In the genomic region with DNA sequence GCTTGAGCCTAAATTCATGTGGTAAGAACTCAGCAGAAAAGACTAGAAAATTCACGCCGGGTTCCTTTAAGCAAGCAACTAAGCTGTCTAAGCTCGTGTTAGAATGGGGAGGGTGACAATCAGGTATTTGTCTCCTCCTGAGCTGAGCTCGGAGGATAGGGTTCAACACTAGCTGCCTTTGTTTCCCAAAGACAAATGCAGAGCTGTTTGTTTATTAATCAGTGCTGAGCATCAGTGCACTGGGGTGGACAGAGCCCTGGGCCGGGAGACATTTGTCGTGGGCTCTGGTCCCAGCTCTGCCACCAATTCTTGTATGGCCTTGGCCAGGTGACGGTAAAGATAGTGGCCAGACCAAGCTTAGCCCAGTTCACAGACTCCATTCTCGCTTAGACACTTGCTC, we compare ENCODE assay signal across 17 cellular contexts. TPM values are rescaled to one million over a fixed set of nuclear protein-coding genes. Genes with fewer than 3 reads are reported as not detected.
DNase-seq lines count a peak whose midpoint lies in the region; ATAC-seq and TF ChIP-seq lines count a peak whose summit lies in the region.
"Had no signal": no experiment of that assay in that cellular context is flagged by ENCODE, and none has a peak within 500 bp of the region (broad histone marks: within the 10 kb centered on the region; RNA-seq: fewer than 3 reads in every experiment).

No MANE protein-coding gene starts in this region.

- H3K27me3 ChIP-seq in colonic mucosa (no peaks in the 10 kb centered on the region), smooth muscle cell (ENCODE audit: low read depth) (no peaks in the 10 kb centered on the region)
- H3K27me3 ChIP-seq: neural progenitor cell, Peyer's patch had no signal

- H3K9ac ChIP-seq in colonic mucosa (ENCODE audit: low read depth in 2 of 2, low read length in 2 of 2) (no peak overlapping the region), smooth muscle cell (ENCODE audit: low read depth) (no peak overlapping the region)
- H3K9ac ChIP-seq: neural progenitor cell had no signal

- H3K27me3 Mint-ChIP-seq in activated naive CD8-positive, alpha-beta T cell: no peaks in the 10 kb centered on the region
- H3K27me3 Mint-ChIP-seq in activated naive CD8-positive, alpha-beta T cell treated with anti-CD3 and anti-CD28 coated beads, Interleukin-2, amount 50 U/mL, for 24 hours: no peaks in the 10 kb centered on the region
- H3K27me3 Mint-ChIP-seq in brain: no peaks in the 10 kb centered on the region
- no peaks in the 10 kb centered on the region for H3K27me3 Mint-ChIP-seq in naive thymus-derived CD8-positive, alpha-beta T cell
- H3K27me3 Mint-ChIP-seq: memory B cell, type B pancreatic cell had no signal

- H3K4me3 Mint-ChIP-seq in activated naive CD8-positive, alpha-beta T cell: no peak overlapping the region
- no peak overlapping the region for H3K4me3 Mint-ChIP-seq in activated naive CD8-positive, alpha-beta T cell treated with anti-CD3 and anti-CD28 coated beads, Interleukin-2, amount 50 U/mL, for 24 hours
- H3K4me3 Mint-ChIP-seq in brain: no peak overlapping the region
- no peak overlapping the region for H3K4me3 Mint-ChIP-seq in naive thymus-derived CD8-positive, alpha-beta T cell
- H3K4me3 Mint-ChIP-seq: memory B cell, neural progenitor cell, type B pancreatic cell had no signal

- POLR2A ChIA-PET in naive thymus-derived CD8-positive, alpha-beta T cell (lab: Charles Lee): interaction anchor here (1.6 to 59.1 kb wide), 2 partner anchors 10 to 42 kb away, joined by 4 to 2215 read pairs; a partner anchor contains a TSS

- H3K27ac ChIP-seq in colonic mucosa (no peak overlapping the region), smooth muscle cell (ENCODE audit: low read depth) (no peak overlapping the region)
- H3K27ac ChIP-seq: neural progenitor cell, Peyer's patch had no signal

- no peaks in the 10 kb centered on the region for H3K79me2 ChIP-seq in smooth muscle cell (ENCODE audit: low read depth)

- H3F3A ChIP-seq in smooth muscle cell (ENCODE audit: low read depth): no peaks in the 10 kb centered on the region

- no peak overlapping the region for H2AFZ ChIP-seq in smooth muscle cell (ENCODE audit: low read depth)
- H2AFZ ChIP-seq: neural progenitor cell had no signal

- ATAC-seq in activated naive CD8-positive, alpha-beta T cell treated with anti-CD3 and anti-CD28 coated beads, Interleukin-2, amount 50 U/mL, for 24 hours: no peak
- no peak for ATAC-seq in naive thymus-derived CD8-positive, alpha-beta T cell

- H3K27ac Mint-ChIP-seq in activated naive CD8-positive, alpha-beta T cell: peak overlapping the region; percentile 90
- H3K27ac Mint-ChIP-seq in activated naive CD8-positive, alpha-beta T cell treated with anti-CD3 and anti-CD28 coated beads, Interleukin-2, amount 50 U/mL, for 24 hours: no peak overlapping the region
- peak overlapping the region in 4 of 5 experiments; percentile 43 to 75 (median 50) for H3K27ac Mint-ChIP-seq in brain
- H3K27ac Mint-ChIP-seq in naive thymus-derived CD8-positive, alpha-beta T cell: peak overlapping the region; percentile 25 to 92 (median 65)
- H3K27ac Mint-ChIP-seq: neural progenitor cell had no signal

- no peaks in the 10 kb centered on the region for H3K9me3 Mint-ChIP-seq in activated naive CD8-positive, alpha-beta T cell (ENCODE audit: low read depth)
- H3K9me3 Mint-ChIP-seq in activated naive CD8-positive, alpha-beta T cell treated with anti-CD3 and anti-CD28 coated beads, Interleukin-2, amount 50 U/mL, for 24 hours: no peaks in the 10 kb centered on the region
- H3K9me3 Mint-ChIP-seq in brain: no peaks in the 10 kb centered on the region
- H3K9me3 Mint-ChIP-seq in naive thymus-derived CD8-positive, alpha-beta T cell: no peaks in the 10 kb centered on the region
- H3K9me3 Mint-ChIP-seq: memory B cell, neural progenitor cell, type B pancreatic cell had no signal

- 95% methylated on average over 8 of the region's 8 CpGs for WGBS in smooth muscle cell (ENCODE audit: low lambda C conversion rate)

- no peaks in the 10 kb centered on the region for H4K20me1 ChIP-seq in smooth muscle cell (ENCODE audit: low read depth)

- H3K9me3 ChIP-seq in colonic mucosa: no peaks in the 10 kb centered on the region
- H3K9me3 ChIP-seq in smooth muscle cell (replicated peaks; ENCODE audit: low read depth): no peaks in the 10 kb centered on the region
- H3K9me3 ChIP-seq: Peyer's patch had no signal

- no peak for DNase-seq in activated naive CD8-positive, alpha-beta T cell treated with anti-CD3 and anti-CD28 coated beads, Interleukin-2, amount 50 U/mL, for 24 hours
- DNase-seq in naive thymus-derived CD8-positive, alpha-beta T cell: no peak
- DNase-seq in NCI-H345 treated with DMSO at 0.1 percent for 48 hours (lab: John Stamatoyannopoulos, UW; ENCODE audit: unreplicated experiment) (no peak), colonic mucosa (no peak), NOMO-1 (lab: John Stamatoyannopoulos, UW; ENCODE audit: unreplicated experiment in 2 of 2) (no peak), smooth muscle cell (lab: John Stamatoyannopoulos, UW; ENCODE audit: unreplicated experiment) (no peak)
- DNase-seq: Calu3; central memory CD4-positive, alpha-beta T cell; NCI-H1436 treated with DMSO at 0.1 percent for 48 hours; Peyer's patch; stimulated activated naive CD4-positive, alpha-beta T cell; T-helper 9 cell had no signal

- H3K4me1 Mint-ChIP-seq in activated naive CD8-positive, alpha-beta T cell (ENCODE audit: low read depth): peaks cover 47% of the 10 kb centered on the region
- H3K4me1 Mint-ChIP-seq in activated naive CD8-positive, alpha-beta T cell treated with anti-CD3 and anti-CD28 coated beads, Interleukin-2, amount 50 U/mL, for 24 hours: peaks cover 26% of the 10 kb centered on the region
- H3K4me1 Mint-ChIP-seq in brain: peaks cover 31% of the 10 kb centered on the region
- peaks cover 34 to 59% (median 53%) of the 10 kb centered on the region in 4 donors for H3K4me1 Mint-ChIP-seq in naive thymus-derived CD8-positive, alpha-beta T cell

- no peaks in the 10 kb centered on the region for H3K36me3 ChIP-seq in colonic mucosa
- no peaks in the 10 kb centered on the region for H3K36me3 ChIP-seq in smooth muscle cell (ENCODE audit: low read depth)
- H3K36me3 ChIP-seq: neural progenitor cell, Peyer's patch had no signal

- H3K4me2 ChIP-seq in smooth muscle cell: no peak overlapping the region
- H3K4me2 ChIP-seq: neural progenitor cell had no signal

- TF ChIP-seq CTCF in brain (conservative IDR thresholded peaks at IDR 0.05) (no peak), colonic mucosa (IDR thresholded peaks at IDR 0.05) (no peak), smooth muscle cell (IDR thresholded peaks at IDR 0.05; ENCODE audit: borderline replicate concordance, insufficient read depth, poor library complexity, severe bottlenecking) (no peak)

- H3K36me3 Mint-ChIP-seq in activated naive CD8-positive, alpha-beta T cell: no peaks in the 10 kb centered on the region
- H3K36me3 Mint-ChIP-seq in activated naive CD8-positive, alpha-beta T cell treated with anti-CD3 and anti-CD28 coated beads, Interleukin-2, amount 50 U/mL, for 24 hours (ENCODE audit: low read depth): peaks cover 19% of the 10 kb centered on the region
- no peaks in the 10 kb centered on the region for H3K36me3 Mint-ChIP-seq in brain
- H3K36me3 Mint-ChIP-seq in naive thymus-derived CD8-positive, alpha-beta T cell: peaks cover 0 to 91% (median 4%) of the 10 kb centered on the region in 3 donors

- intact Hi-C loops in colonic mucosa (cut with DNase I): no loop called here

- no peak overlapping the region for H3K4me3 ChIP-seq in colonic mucosa
- no peak overlapping the region for H3K4me3 ChIP-seq in smooth muscle cell
- H3K4me3 ChIP-seq: neural progenitor cell, Peyer's patch had no signal

- H3K4me1 ChIP-seq in colonic mucosa (no peaks in the 10 kb centered on the region), smooth muscle cell (ENCODE audit: low read depth) (peaks cover 7% of the 10 kb centered on the region)
- H3K4me1 ChIP-seq: Peyer's patch had no signal

RNA-seq across cellular contexts. Expression of a gene that starts 43.7 kb away (rescaled TPM):
- 3.1 TPM for polyA plus RNA-seq in brain (ENCODE audit: insufficient read depth, low read depth, low replicate concordance)
- total RNA-seq in naive thymus-derived CD8-positive, alpha-beta T cell: under 1 TPM in 1 of 2 experiments, not detected in 1; 0.49 TPM
- 1 to 10 TPM in 2 of 3 donors, under 1 TPM in 1; 0.39 to 1.1 (median 1.0) TPM for polyA plus RNA-seq in naive thymus-derived CD8-positive, alpha-beta T cell
- total RNA-seq in colonic mucosa: 10 to 100 TPM; 37.0 to 54.3 TPM
- 0.40 and 0.45 TPM in 2 replicates for total RNA-seq in smooth muscle cell
- polyA plus RNA-seq in smooth muscle cell: 0.61 and 0.83 TPM in 2 replicates

RNA-seq across cellular contexts. Expression of a gene that starts 50.5 kb away (rescaled TPM):
- polyA plus RNA-seq in brain (ENCODE audit: insufficient read depth, low read depth, low replicate concordance) (261 TPM), smooth muscle cell (26.3 and 31.3 TPM in 2 replicates)
- 1,000 to 10,000 TPM; 1,491 to 1,493 TPM for total RNA-seq in naive thymus-derived CD8-positive, alpha-beta T cell
- polyA plus RNA-seq in naive thymus-derived CD8-positive, alpha-beta T cell: 100 to 1,000 TPM; 111 to 153 (median 148) TPM
- total RNA-seq in colonic mucosa (10 to 100 TPM; 13.7 to 15.4 TPM), smooth muscle cell (19.5 and 22.0 TPM in 2 replicates)

Comparison
In these comparisons a context has a peak if more than half of its experiments do, and no peak if none do; other contexts are left out.
1. RNA of a gene that starts 43.7 kb away (total RNA-seq): 37.0 to 54.3 TPM in colonic mucosa; 0.49 TPM in naive thymus-derived CD8-positive, alpha-beta T cell and 0.40 to 0.45 TPM in smooth muscle cell; every median in the first group is over 10 times any median in the second.
2. RNA of a gene that starts 50.5 kb away (total RNA-seq): 1,491 to 1,493 TPM in naive thymus-derived CD8-positive, alpha-beta T cell; 19.5 to 22.0 TPM in smooth muscle cell and 13.7 to 15.4 TPM in colonic mucosa; every median in the first group is over 10 times any median in the second.